Comparison of ENCODE assay signal across 8 cellular contexts in the genomic region with DNA sequence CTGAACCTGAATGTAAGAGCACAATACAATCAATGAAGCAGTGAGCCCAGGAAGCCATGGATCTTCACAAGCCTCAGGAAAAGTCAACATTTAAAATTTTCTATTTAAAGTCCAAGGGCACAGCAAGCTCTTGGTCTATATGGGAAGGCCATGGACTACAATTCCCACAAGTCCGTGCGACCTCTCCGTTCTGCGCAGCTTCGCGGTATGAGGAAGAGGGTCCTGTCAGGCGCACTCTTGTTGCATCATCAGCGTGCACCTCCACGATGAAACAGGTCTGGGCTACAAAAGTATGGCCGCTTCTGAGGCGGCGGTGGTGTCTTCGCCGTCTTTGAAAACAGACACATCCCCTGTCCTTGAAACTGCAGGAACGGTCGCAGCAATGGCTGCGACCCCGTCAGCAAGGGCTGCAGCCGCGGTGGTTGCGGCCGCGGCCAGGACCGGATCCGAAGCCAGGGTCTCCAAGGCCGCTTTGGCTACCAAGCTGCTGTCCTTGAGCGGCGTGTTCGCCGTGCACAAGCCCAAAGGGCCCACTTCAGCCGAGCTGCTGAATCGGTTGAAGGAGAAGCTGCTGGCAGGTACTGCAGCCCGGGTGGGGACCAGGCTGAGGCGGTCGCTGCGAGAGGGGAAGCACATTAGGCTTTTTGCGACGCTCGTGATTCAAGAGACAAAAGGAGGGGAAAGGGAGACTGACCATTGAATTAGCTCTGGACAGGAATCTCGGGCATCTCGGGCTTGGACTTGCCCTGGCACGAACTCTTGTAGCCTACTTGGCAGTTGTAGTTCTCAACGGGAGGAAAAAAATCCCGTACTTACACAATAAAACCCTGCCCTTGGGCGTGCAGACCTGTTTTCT. TPM values are rescaled to one million over a fixed set of nuclear protein-coding genes. Genes with fewer than 3 reads are reported as not detected.
DNase-seq lines count a peak whose midpoint lies in the region; ATAC-seq and TF ChIP-seq lines count a peak whose summit lies in the region.

A gene (plus strand): TSS at position 234 of the 856 bp plus-strand sequence. CDS start 59 bp downstream, at position 293.

- peak within 1 kb of the TSS; percentile 67 for H3K18ac ChIP-seq in trophoblast cell (ENCODE audit: low read length)

- peak within 1 kb of the TSS; percentile 2 for H3K23ac ChIP-seq in trophoblast cell (ENCODE audit: low read length)

- no peak for TF ChIP-seq EP300 in transverse colon (IDR thresholded peaks at IDR 0.05; ENCODE audit: low read depth)

- peak within 1 kb of the TSS; percentile 50 for H2BK120ac ChIP-seq in trophoblast cell (ENCODE audit: insufficient read depth, low read length, poor library complexity)

- peak; percentile 100 for ATAC-seq in HG02763 (IDR thresholded peaks at IDR 0.05; ENCODE audit: unreplicated experiment)
- peak; percentile 100 for ATAC-seq in activated naive CD8-positive, alpha-beta T cell treated with anti-CD3 and anti-CD28 coated beads, Interleukin-2, amount 50 U/mL, for 24 hours

- peak within 1 kb of the TSS; percentile 68 for H3K4me2 ChIP-seq in trophoblast cell (ENCODE audit: low read length)

- no CpG with 5 or more reads among the region's 45 CpGs for WGBS in trophoblast cell (ENCODE audit: extremely low coverage, insufficient coverage, insufficient read length)
- WGBS in transverse colon (ENCODE audit: low coverage in 1 of 2), 2 donors: 1% methylated on average over 45 of the region's 45 CpGs; no CpG with 5 or more reads in 1 of the 2 donors

- peak within 1 kb of the TSS; percentile 39 for H2BK5ac ChIP-seq in trophoblast cell (ENCODE audit: low read depth, low read length, poor library complexity)

- H4K8ac ChIP-seq in trophoblast cell (ENCODE audit: low read depth, low read length): peak within 1 kb of the TSS; percentile 84

- peak; percentile 59 for TF ChIP-seq POLR2A in transverse colon (IDR thresholded peaks at IDR 0.05)

- H3K9me3 ChIP-seq in trophoblast cell (ENCODE audit: insufficient read depth, low read depth, low read length) (no peaks in the 10 kb centered on the region), transverse colon (no peaks in the 10 kb centered on the region)

- peaks cover 3% of the 10 kb centered on the region in 2 experiments for H3K4me1 ChIP-seq in trophoblast cell (ENCODE audit: control insufficient read depth in 1 of 2, insufficient read depth in 2 of 2, low read length in 2 of 2)
- H3K4me1 ChIP-seq in transverse colon: peaks cover 7 to 21% (median 9%) of the 10 kb centered on the region in 4 donors

- peak; percentile 95 for DNase-seq in GM12865 (ENCODE audit: low read depth)
- DNase-seq in NCI-H1417 treated with DMSO at 0.1 percent for 48 hours (lab: John Stamatoyannopoulos, UW): peak; percentile 29
- DNase-seq in SW480 (ENCODE audit: low spot score): peak; percentile 94
- DNase-seq in activated naive CD8-positive, alpha-beta T cell treated with anti-CD3 and anti-CD28 coated beads, Interleukin-2, amount 50 U/mL, for 24 hours: peak; percentile 84
- peak; percentile 96 for DNase-seq in cardiac septum (ENCODE audit: low spot score)
- DNase-seq in trophoblast cell: peak; percentile 92 to 94
- peak; percentile 95 for DNase-seq in transverse colon

- H3K27me3 Mint-ChIP-seq in activated naive CD8-positive, alpha-beta T cell treated with anti-CD3 and anti-CD28 coated beads, Interleukin-2, amount 50 U/mL, for 24 hours: no peaks in the 10 kb centered on the region

- no peak for TF ChIP-seq CTCF in GM12865 (IDR thresholded peaks at IDR 0.05; ENCODE audit: insufficient read depth, low read depth, low read length, missing control alignments)
- no peak for TF ChIP-seq CTCF in transverse colon (IDR thresholded peaks at IDR 0.05)

- H3K36me3 ChIP-seq in trophoblast cell (ENCODE audit: control insufficient read depth in 1 of 2, insufficient read depth in 2 of 2, low read length in 2 of 2) (peaks cover 3 to 6% of the 10 kb centered on the region in 2 experiments), transverse colon (peaks cover 0 to 12% (median 4%) of the 10 kb centered on the region in 4 donors)

- peak within 1 kb of the TSS; percentile 95 for H3K4me3 Mint-ChIP-seq in activated naive CD8-positive, alpha-beta T cell treated with anti-CD3 and anti-CD28 coated beads, Interleukin-2, amount 50 U/mL, for 24 hours

- H2AK5ac ChIP-seq in trophoblast cell (ENCODE audit: low read length): peak within 1 kb of the TSS; percentile 52

- peaks cover 5% of the 10 kb centered on the region for H3K79me2 ChIP-seq in trophoblast cell (ENCODE audit: control insufficient read depth, insufficient read depth, low read length, poor library complexity)

- intact Hi-C loops in cardiac septum (cut with DNase I): no loop called here
- intact Hi-C loops in transverse colon (cut with DNase I; ENCODE audit: low total_unique reads): no loop called here

- peaks cover 6% of the 10 kb centered on the region for H3K79me1 ChIP-seq in trophoblast cell (ENCODE audit: low read length)

- no peaks in the 10 kb centered on the region for H3K9me3 Mint-ChIP-seq in activated naive CD8-positive, alpha-beta T cell treated with anti-CD3 and anti-CD28 coated beads, Interleukin-2, amount 50 U/mL, for 24 hours

- peak within 1 kb of the TSS; percentile 82 for H3K14ac ChIP-seq in trophoblast cell (ENCODE audit: low read length)

- peak within 1 kb of the TSS; percentile 40 for H4K12ac ChIP-seq in trophoblast cell (ENCODE audit: low read depth, low read length)

- peak within 1 kb of the TSS; percentile 86 for H3K9ac ChIP-seq in trophoblast cell (ENCODE audit: low read length)

- in situ Hi-C loops in transverse colon (cut with MboI; ENCODE audit: low pct_ligation_motif_present in 1 of 4, low pct_unique_long_range_greater_than_20kb in 1 of 4, low sequenced_read_pairs in 3 of 4): no loop called here

- peak within 1 kb of the TSS; percentile 76 for H4K91ac ChIP-seq in trophoblast cell (ENCODE audit: low read depth, low read length)

- peaks cover 16% of the 10 kb centered on the region for H3K36me3 Mint-ChIP-seq in activated naive CD8-positive, alpha-beta T cell treated with anti-CD3 and anti-CD28 coated beads, Interleukin-2, amount 50 U/mL, for 24 hours (ENCODE audit: low read depth)

- H3K4me1 Mint-ChIP-seq in activated naive CD8-positive, alpha-beta T cell treated with anti-CD3 and anti-CD28 coated beads, Interleukin-2, amount 50 U/mL, for 24 hours: peaks cover 39% of the 10 kb centered on the region

- H3K27me3 ChIP-seq in trophoblast cell (ENCODE audit: insufficient read depth, low read length) (no peaks in the 10 kb centered on the region), transverse colon (no peaks in the 10 kb centered on the region)

- peak within 1 kb of the TSS; percentile 58 for H3K27ac ChIP-seq in trophoblast cell (ENCODE audit: low read depth, low read length)
- peak within 1 kb of the TSS; percentile 86 to 91 (median 88) for H3K27ac ChIP-seq in transverse colon

- H2AFZ ChIP-seq in trophoblast cell (ENCODE audit: insufficient read depth, low read length, poor library complexity): peak within 1 kb of the TSS; percentile 72

- peak within 1 kb of the TSS; percentile 89 for H3K27ac Mint-ChIP-seq in activated naive CD8-positive, alpha-beta T cell treated with anti-CD3 and anti-CD28 coated beads, Interleukin-2, amount 50 U/mL, for 24 hours

- peak within 1 kb of the TSS; percentile 75 for H3K4ac ChIP-seq in trophoblast cell (ENCODE audit: low read depth, low read length)

- H2BK12ac ChIP-seq in trophoblast cell (ENCODE audit: low read length): no peak within 1 kb of the TSS

- H3K4me3 ChIP-seq in GM12865 (ENCODE audit: low read depth, low read length) (peak within 1 kb of the TSS; percentile 85), trophoblast cell (ENCODE audit: low read depth, low read length) (peak within 1 kb of the TSS; percentile 90), transverse colon (peak within 1 kb of the TSS; percentile 70 to 96 (median 92))

RNA-seq across cellular contexts. Expression of the gene that starts here (rescaled TPM):
- total RNA-seq in cardiac septum (24.3 TPM), transverse colon (10 to 100 TPM; 14.6 to 40.0 (median 21.1) TPM)
- polyA plus RNA-seq in trophoblast cell (2013): 10.8 and 11.0 TPM in 2 replicates

Comparison
In these comparisons a context has a peak if more than half of its experiments do, and no peak if none do; other contexts are left out.
1. Peak in every context shown above with its lines: DNase-seq, ATAC-seq, H3K4me3 ChIP-seq and H3K27ac ChIP-seq.
2. DNase-seq: peak in every context shown above with its lines; median percentile 96 in cardiac septum; 95 in GM12865; 95 in transverse colon; 94 in SW480; 93 in trophoblast cell; 84 in activated naive CD8-positive, alpha-beta T cell treated with anti-CD3 and anti-CD28 coated beads, Interleukin-2, amount 50 U/mL, for 24 hours; 29 in NCI-H1417 treated with DMSO at 0.1 percent for 48 hours.